Comparison of ENCODE assay signal across 10 cellular contexts in genomic region chr6:142088858-142089216, GRCh38. TPM values are rescaled to one million over a fixed set of nuclear protein-coding genes. Genes with fewer than 3 reads are reported as not detected.
DNase-seq lines count a peak whose midpoint lies in the region; ATAC-seq and TF ChIP-seq lines count a peak whose summit lies in the region.
"Had no signal": no experiment of that assay in that cellular context is flagged by ENCODE, and none has a peak within 500 bp of the region (broad histone marks: within the 10 kb centered on the region; RNA-seq: fewer than 3 reads in every experiment).

No MANE protein-coding gene starts in this region.

- H2BK15ac ChIP-seq in H9 (ENCODE audit: low read depth, low read length) = no peak overlapping the region

- H3T11ph ChIP-seq in H9 (ENCODE audit: low read length) = no peak overlapping the region

- DNase-seq in A673 (ENCODE audit: low spot score) (peak; percentile 32), H9 (peak; percentile 83), amniotic epithelial cell (ENCODE audit: low read depth) (peak; percentile 75), prostate gland (ENCODE audit: low spot score) (no peak), medulla oblongata (ENCODE audit: extremely low spot score) (no peak)
- no peak for DNase-seq in CD4-positive, alpha-beta T cell
- DNase-seq: T-helper 1 cell had no signal

- H3K79me2 ChIP-seq in H9 (ENCODE audit: insufficient read depth, low read length) = no peaks in the 10 kb centered on the region

- H2BK12ac ChIP-seq in H9 (ENCODE audit: insufficient read length, low read depth, low read length) = no peak overlapping the region

- H3K4ac ChIP-seq in H9 (ENCODE audit: low read depth, low read length) = no peak overlapping the region

- no peak for ATAC-seq in CD4-positive, alpha-beta T cell (ENCODE audit: poor library complexity)
- ATAC-seq in GM19351 (IDR thresholded peaks at IDR 0.05; ENCODE audit: unreplicated experiment) = no peak

- no peak overlapping the region for H2BK20ac ChIP-seq in H9 (ENCODE audit: low read depth, low read length, poor library complexity, severe bottlenecking)

- H3K79me1 ChIP-seq in H9 (ENCODE audit: insufficient read depth, low read depth, low read length, poor library complexity, severe bottlenecking) = no peaks in the 10 kb centered on the region

- no peak overlapping the region for H2AFZ ChIP-seq in H9 (ENCODE audit: low read length)

- H3K9ac ChIP-seq in H9 (ENCODE audit: extremely low read depth, insufficient read length, low read length) (no peak overlapping the region), iPS-20b (ENCODE audit: low read depth, low read length) (no peak overlapping the region)

- no peak overlapping the region for H4K5ac ChIP-seq in H9 (ENCODE audit: insufficient read length, low read depth, low read length)

- H2BK120ac ChIP-seq in H9 (ENCODE audit: low read depth, low read length, poor library complexity, severe bottlenecking) = no peak overlapping the region

- WGBS in H9 (ENCODE audit: extremely low coverage, insufficient read length, low lambda C conversion rate) = no CpG with 5 or more reads among the region's 14 CpGs
- 2% methylated on average over 14 of the region's 14 CpGs for WGBS in prostate gland

- TF ChIP-seq CTCF in A673 (conservative IDR thresholded peaks at IDR 0.05; ENCODE audit: low read depth, low read length) (no peak), H9 (conservative IDR thresholded peaks at IDR 0.05) (no peak), prostate gland (IDR thresholded peaks at IDR 0.05) (no peak)
- no peak for TF ChIP-seq CTCF in CD4-positive, alpha-beta T cell (IDR thresholded peaks at IDR 0.05)

- H3K4me1 ChIP-seq in A673 (ENCODE audit: insufficient read depth, low read length, poor library complexity, severe bottlenecking) (no peaks in the 10 kb centered on the region), H9 (ENCODE audit: insufficient read depth, low read length) (no peaks in the 10 kb centered on the region), iPS-20b (ENCODE audit: insufficient read depth, low read length) (no peaks in the 10 kb centered on the region), prostate gland (replicated peaks) (no peaks in the 10 kb centered on the region)

- intact Hi-C loops in A673 (cut with micrococcal nuclease; ENCODE audit: unreplicated experiment) = no loop called here
- intact Hi-C loops in CD4-positive, alpha-beta T cell (cut with DNase I, micrococcal nuclease) = no loop called here
- intact Hi-C loops in prostate gland (cut with DNase I) = no loop called here

- H3K4me3 ChIP-seq in A673 (ENCODE audit: low read depth, low read length, poor library complexity, severe bottlenecking) = peak overlapping the region; percentile 37
- H3K4me3 ChIP-seq in iPS-20b (ENCODE audit: low read length) = peak overlapping the region; percentile 62
- H3K4me3 ChIP-seq in prostate gland = no peak overlapping the region

- no peak overlapping the region for H4K91ac ChIP-seq in H9 (ENCODE audit: insufficient read length, low read depth, low read length)

- H3K23ac ChIP-seq in H9 (ENCODE audit: insufficient read length, low read depth, low read length) = no peak overlapping the region

- H3K18ac ChIP-seq in H9 (ENCODE audit: insufficient read length, low read depth, low read length) = no peak overlapping the region

- H3K23me2 ChIP-seq in H9 (ENCODE audit: insufficient read length, low read depth, low read length, poor library complexity, severe bottlenecking) = peaks cover 8% of the 10 kb centered on the region

- H3K9me3 ChIP-seq in A673 (ENCODE audit: low read depth, low read length, poor library complexity, severe bottlenecking) (no peaks in the 10 kb centered on the region), H9 (ENCODE audit: control insufficient read depth, low read depth, low read length) (no peaks in the 10 kb centered on the region), iPS-20b (ENCODE audit: insufficient read depth, low read depth, low read length) (no peaks in the 10 kb centered on the region), prostate gland (no peaks in the 10 kb centered on the region)
- no peaks in the 10 kb centered on the region for H3K9me3 ChIP-seq in CD4-positive, alpha-beta T cell (ENCODE audit: control insufficient read depth, low read length)

- no peak overlapping the region for H4K8ac ChIP-seq in H9 (replicated peaks; ENCODE audit: insufficient read length, low read depth, low read length)

- H3K14ac ChIP-seq in H9 (ENCODE audit: insufficient read depth, low read length) = no peak overlapping the region

- no peaks in the 10 kb centered on the region for H3K36me3 Mint-ChIP-seq in H9 (ENCODE audit: insufficient read depth in 1 of 3, low read depth in 3 of 3)
- H3K36me3 Mint-ChIP-seq in CD4-positive, alpha-beta T cell (ENCODE audit: low read depth) = no peaks in the 10 kb centered on the region

- H3K36me3 ChIP-seq in A673 (ENCODE audit: insufficient read depth, low read length, poor library complexity, severe bottlenecking) (no peaks in the 10 kb centered on the region), iPS-20b (ENCODE audit: insufficient read depth, low read depth, low read length) (no peaks in the 10 kb centered on the region), prostate gland (no peaks in the 10 kb centered on the region)

- peaks cover 19% of the 10 kb centered on the region for H3K27me3 Mint-ChIP-seq in H9 (ENCODE audit: low read depth)
- peaks cover 52% of the 10 kb centered on the region for H3K27me3 Mint-ChIP-seq in CD4-positive, alpha-beta T cell

- POLR2A ChIA-PET in A673 (lab: Charles Lee; ENCODE audit: low non-redundant PET) = interaction anchor here (0.6 to 0.7 kb wide), 2 partner anchors 13 to 112 kb away, joined by 3 read pairs; no protein-coding TSS in a partner anchor
- POLR2A ChIA-PET in CD4-positive, alpha-beta T cell (lab: Charles Lee) = no interaction called here

- peak overlapping the region; percentile 60 to 80 for H3K4me3 Mint-ChIP-seq in H9
- no peak overlapping the region for H3K4me3 Mint-ChIP-seq in CD4-positive, alpha-beta T cell

- H3K56ac ChIP-seq in H9 (ENCODE audit: insufficient read length, low read depth, low read length) = no peak overlapping the region

- H3K27ac Mint-ChIP-seq in H9 = no peak overlapping the region
- no peak overlapping the region for H3K27ac Mint-ChIP-seq in CD4-positive, alpha-beta T cell

- CTCF ChIA-PET in A673 (lab: Charles Lee) = no interaction called here
- CTCF ChIA-PET in CD4-positive, alpha-beta T cell (lab: Charles Lee) = no interaction called here

- no peak for TF ChIP-seq POLR2A in prostate gland (IDR thresholded peaks at IDR 0.05)

- no TSS peak for BruUV-seq in A673 (replicated peaks; lab: Mats Ljungman, UMichigan)

- H3K4me2 ChIP-seq in H9 (ENCODE audit: insufficient read depth, insufficient read length, low read length) = peak overlapping the region; percentile 69

- H3K4me1 Mint-ChIP-seq in H9 = peaks cover 5 to 6% of the 10 kb centered on the region in 2 experiments; a peak in 2 of 4 replicates
- H3K4me1 Mint-ChIP-seq in CD4-positive, alpha-beta T cell (ENCODE audit: low read depth) = no peaks in the 10 kb centered on the region

- H2AK5ac ChIP-seq in H9 (ENCODE audit: insufficient read length, low read length) = no peak overlapping the region

- no peak overlapping the region for H2BK5ac ChIP-seq in H9 (ENCODE audit: insufficient read length, low read length)

- no peaks in the 10 kb centered on the region for H4K20me1 ChIP-seq in H9 (ENCODE audit: control insufficient read depth, insufficient read depth, insufficient read length)

- H3K27me3 ChIP-seq in A673 (replicated peaks; ENCODE audit: insufficient read depth, low read depth, low read length, poor library complexity) (no peaks in the 10 kb centered on the region), H9 (ENCODE audit: insufficient read depth, low read length) (peaks cover 4% of the 10 kb centered on the region; the same call in 1 of the 2 replicates), iPS-20b (ENCODE audit: insufficient read depth, low read length) (peaks cover 20% of the 10 kb centered on the region), prostate gland (replicated peaks; ENCODE audit: insufficient read depth) (no peaks in the 10 kb centered on the region)
- H3K27me3 ChIP-seq in CD4-positive, alpha-beta T cell (ENCODE audit: control insufficient read depth, insufficient read depth, low read length) = peaks cover 36% of the 10 kb centered on the region

- no peaks in the 10 kb centered on the region; a peak in 1 of 5 replicates for H3K9me3 Mint-ChIP-seq in H9
- H3K9me3 Mint-ChIP-seq in CD4-positive, alpha-beta T cell = no peaks in the 10 kb centered on the region

- H3K27ac ChIP-seq in A673 (ENCODE audit: low read depth, low read length, poor library complexity, severe bottlenecking) (no peak overlapping the region), H9 (ENCODE audit: insufficient read length, low read depth, low read length) (no peak overlapping the region), iPS-20b (ENCODE audit: low read length) (no peak overlapping the region), prostate gland (no peak overlapping the region)
- no peak overlapping the region for H3K27ac ChIP-seq in CD4-positive, alpha-beta T cell (ENCODE audit: low read depth, low read length)

RNA-seq across cellular contexts. Expression of gene GJE1, which starts 43.9 kb away (rescaled TPM):
- total RNA-seq in A673 (2021) (not detected in 2 replicates), H9 (2021) (not detected in 2 replicates), prostate gland (not detected)
- not detected for total RNA-seq in CD4-positive, alpha-beta T cell
- total RNA-seq: mononuclear cell had no signal

RNA-seq across cellular contexts. Expression of gene NMBR, which starts 58.1 kb away (rescaled TPM):
- total RNA-seq in A673 (2021) = not detected in 2 replicates
- total RNA-seq in H9 (2021) = not detected in 2 replicates
- not detected for total RNA-seq in CD4-positive, alpha-beta T cell
- total RNA-seq in prostate gland = not detected
- total RNA-seq: mononuclear cell had no signal

RNA-seq across cellular contexts. Expression of gene VTA1, which starts 58.2 kb away (rescaled TPM):
- total RNA-seq in A673 (2021) (72.9 and 75.4 TPM in 2 replicates), H9 (2021) (62.4 and 63.1 TPM in 2 replicates), prostate gland (10 to 100 TPM; 38.5 to 44.7 TPM)
- 10 to 100 TPM; 13.5 to 18.0 TPM for total RNA-seq in CD4-positive, alpha-beta T cell

Comparison
In these comparisons a context has a peak if more than half of its experiments do, and no peak if none do; other contexts are left out.
1. DNase-seq: peak in A673 (single experiment), H9 (single experiment) and amniotic epithelial cell (single experiment); none in CD4-positive, alpha-beta T cell (0 of 10), prostate gland (single experiment) and medulla oblongata (single experiment).
2. H3K4me3 ChIP-seq: peak in A673 (single experiment) and iPS-20b (single experiment); none in prostate gland (0 of 2).